ENCODE assay signal across 8 cellular contexts in the genomic region with DNA sequence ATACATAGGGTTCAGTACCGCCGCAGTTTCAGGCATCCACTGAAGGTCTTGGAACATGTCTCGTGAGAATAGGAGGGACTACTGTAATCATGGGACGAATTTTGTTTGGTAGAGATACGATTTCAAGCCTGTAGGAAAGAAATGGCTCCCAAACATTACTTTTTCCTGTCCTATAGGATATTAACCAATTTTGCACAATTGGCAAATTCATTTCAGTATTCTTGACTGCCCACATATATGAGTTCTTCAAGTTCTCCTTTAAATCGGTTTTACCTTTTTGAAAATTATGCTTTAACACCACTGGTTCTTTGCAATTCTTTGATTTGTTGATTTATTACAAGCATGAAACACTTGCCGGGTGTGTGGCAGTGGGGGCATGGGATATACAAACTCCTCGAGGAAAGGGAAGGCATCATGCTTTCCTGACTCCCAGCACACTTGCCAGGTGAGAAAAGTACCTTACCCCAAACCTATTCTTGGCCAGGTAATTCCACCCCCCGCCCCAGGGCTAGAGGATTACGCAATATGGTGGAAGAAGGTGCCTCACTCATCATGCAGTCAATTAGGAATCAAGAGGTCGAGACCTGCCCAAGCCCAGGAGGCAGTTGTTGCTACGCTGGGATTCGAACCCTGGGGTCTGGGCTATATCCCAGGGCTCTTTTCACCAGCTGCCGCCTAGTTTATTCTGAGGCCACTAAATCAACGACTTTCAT. TPM values are rescaled to one million over a fixed set of nuclear protein-coding genes. Genes with fewer than 3 reads are reported as not detected.
DNase-seq lines count a peak whose midpoint lies in the region; ATAC-seq and TF ChIP-seq lines count a peak whose summit lies in the region.

No MANE protein-coding gene starts in this region.

- H3K36me3 Mint-ChIP-seq in endodermal cell (ENCODE audit: low read depth) = peaks cover 11% of the 10 kb centered on the region

- H3K9ac ChIP-seq in SK-N-SH = peak overlapping the region; percentile 20; the same call in 1 of the 2 replicates
- H3K9ac ChIP-seq in Karpas-422 (ENCODE audit: low read length) = peak overlapping the region; percentile 81
- H3K9ac ChIP-seq in endodermal cell (ENCODE audit: extremely low read depth, low read length, poor library complexity, severe bottlenecking) = no peak overlapping the region

- H3K9me3 Mint-ChIP-seq in endodermal cell = no peaks in the 10 kb centered on the region

- H3K4me2 ChIP-seq in SK-N-SH (peak overlapping the region; percentile 99), Karpas-422 (ENCODE audit: low read depth, low read length, poor library complexity, severe bottlenecking) (peak overlapping the region; percentile 79)

- H3K36me3 ChIP-seq in SK-N-SH (replicated peaks in 1 of 2; ENCODE audit: control insufficient read depth in 1 of 2, insufficient read depth in 2 of 2, low read length in 1 of 2) = peaks cover 4 to 10% of the 10 kb centered on the region in 2 experiments
- H3K36me3 ChIP-seq in Karpas-422 (ENCODE audit: insufficient read depth, low read length) = peaks cover 11% of the 10 kb centered on the region; the same call in 1 of the 2 replicates
- H3K36me3 ChIP-seq in endodermal cell (ENCODE audit: control insufficient read depth, insufficient read depth, low read length) = peaks cover 12% of the 10 kb centered on the region
- no peaks in the 10 kb centered on the region for H3K36me3 ChIP-seq in ovary

- peaks cover 6% of the 10 kb centered on the region for H3K27me3 Mint-ChIP-seq in endodermal cell (ENCODE audit: insufficient read depth)

- peaks cover 33% of the 10 kb centered on the region for H3K79me2 ChIP-seq in SK-N-SH (ENCODE audit: insufficient read depth)
- H3K79me2 ChIP-seq in Karpas-422 (ENCODE audit: low read length) = peaks cover 37% of the 10 kb centered on the region

- peaks cover 6% of the 10 kb centered on the region for H3K4me1 Mint-ChIP-seq in endodermal cell

- H4K20me1 ChIP-seq in SK-N-SH (ENCODE audit: insufficient read depth) (no peaks in the 10 kb centered on the region), Karpas-422 (ENCODE audit: insufficient read depth, low read depth, low read length) (no peaks in the 10 kb centered on the region)

- DNase-seq in SK-N-SH = no peak
- DNase-seq in Karpas-422 = no peak
- DNase-seq in endodermal cell = no peak
- DNase-seq in ovary = peak in 1 of 5 donors; percentile 41
- DNase-seq in T1000 (lab: John Stamatoyannopoulos, UW) = no peak
- no peak for DNase-seq in amygdala (lab: John Stamatoyannopoulos, UW)
- DNase-seq in NOMO-1 treated with dmso at 0.1 percent for 144 hours (lab: John Stamatoyannopoulos, UW; ENCODE audit: unreplicated experiment) = no peak

- TF ChIP-seq EP300 in SK-N-SH (IDR thresholded peaks at IDR 0.05; ENCODE audit: borderline replicate concordance in 1 of 2, low read depth in 1 of 2, low read length in 1 of 2) (no peak), ovary (IDR thresholded peaks at IDR 0.05) (no peak)

- intact Hi-C loops in ovary (cut with DNase I) = no loop called here

- TF ChIP-seq RAD21 in SK-N-SH (IDR thresholded peaks at IDR 0.05; ENCODE audit: low read length) = no peak

- TF ChIP-seq POLR2A in ovary (IDR thresholded peaks at IDR 0.05) = no peak

- H3K9me3 ChIP-seq in SK-N-SH (no peaks in the 10 kb centered on the region), Karpas-422 (ENCODE audit: low read length) (no peaks in the 10 kb centered on the region), endodermal cell (ENCODE audit: control insufficient read depth, low read length) (no peaks in the 10 kb centered on the region), ovary (no peaks in the 10 kb centered on the region)

- H3K27ac Mint-ChIP-seq in endodermal cell = peak overlapping the region; percentile 73

- H3K4me1 ChIP-seq in SK-N-SH (ENCODE audit: control insufficient read depth in 1 of 2, insufficient read depth in 2 of 2, low read depth in 1 of 2, low read length in 1 of 2) (peaks cover 0 to 12% of the 10 kb centered on the region in 2 experiments; a peak in 1 of 4 replicates), Karpas-422 (ENCODE audit: low read length) (peaks cover 30% of the 10 kb centered on the region), endodermal cell (ENCODE audit: control insufficient read depth, insufficient read depth, low read length) (peaks cover 5% of the 10 kb centered on the region), ovary (ENCODE audit: insufficient read depth) (peaks cover 4% of the 10 kb centered on the region)

- peaks cover 6% of the 10 kb centered on the region for H3F3A ChIP-seq in SK-N-SH (replicated peaks; ENCODE audit: insufficient read depth)

- peak overlapping the region; percentile 98 for H3K4me3 Mint-ChIP-seq in endodermal cell

- H2AFZ ChIP-seq in SK-N-SH (ENCODE audit: low read depth) (peak overlapping the region; percentile 99), Karpas-422 (ENCODE audit: low read length) (peak overlapping the region; percentile 93)

- H3K27me3 ChIP-seq in SK-N-SH (ENCODE audit: insufficient read depth) (no peaks in the 10 kb centered on the region), Karpas-422 (ENCODE audit: low read length) (no peaks in the 10 kb centered on the region), endodermal cell (ENCODE audit: control insufficient read depth, insufficient read depth, low read length, poor library complexity, severe bottlenecking) (peaks cover 4% of the 10 kb centered on the region), ovary (no peaks in the 10 kb centered on the region)

- H3K9me2 ChIP-seq in SK-N-SH (no peaks in the 10 kb centered on the region), Karpas-422 (replicated peaks; ENCODE audit: insufficient read depth, low read length) (no peaks in the 10 kb centered on the region)

- H3K27ac ChIP-seq in SK-N-SH (ENCODE audit: low read depth in 2 of 2, low read length in 1 of 2) (peak overlapping the region in 1 of 2 experiments; percentile 77; a peak in 2 of 4 replicates), Karpas-422 (ENCODE audit: low read length) (no peak overlapping the region), endodermal cell (ENCODE audit: low read depth, low read length) (no peak overlapping the region), ovary (no peak overlapping the region)

- peak overlapping the region; percentile 89 to 99 for H3K4me3 ChIP-seq in SK-N-SH (ENCODE audit: low read depth in 2 of 2, low read length in 1 of 2)
- H3K4me3 ChIP-seq in Karpas-422 (ENCODE audit: low read length) = peak overlapping the region; percentile 82
- H3K4me3 ChIP-seq in endodermal cell (ENCODE audit: low read length) = peak overlapping the region; percentile 98
- H3K4me3 ChIP-seq in ovary = peak overlapping the region; percentile 85

- no peak for TF ChIP-seq CTCF in SK-N-SH (IDR thresholded peaks at IDR 0.05)
- no peak for TF ChIP-seq CTCF in endodermal cell (conservative IDR thresholded peaks at IDR 0.05)
- no peak for TF ChIP-seq CTCF in ovary (IDR thresholded peaks at IDR 0.05)

- CTCF ChIA-PET in SK-N-SH (lab: Yijun Ruan, JAX) = interaction anchor here (0.9 kb wide), 1 partner anchor 9 kb away, joined by 3 read pairs; no protein-coding TSS in a partner anchor

- ATAC-seq in SK-N-SH treated with all-trans-retinoic acid at 6 μM for 48 hours = no peak

- POLR2A ChIA-PET in SK-N-SH (lab: Yijun Ruan, JAX) = no interaction called here

- WGBS in SK-N-SH (ENCODE audit: low lambda C conversion rate) = 40% methylated on average over 15 of the region's 15 CpGs
- WGBS in endodermal cell (ENCODE audit: insufficient coverage in 1 of 2, insufficient read length in 1 of 2), 2 experiments = 65 to 77% methylated on average over 11 to 15 of the region's 15 CpGs
- WGBS in ovary, 3 donors = 46 to 54% (median 50%) methylated on average over 15 of the region's 15 CpGs

TF ChIP-seq in SK-N-SH, 30 proteins besides CTCF, POLR2A, EP300 and RAD21:
- no peak for TF ChIP-seq SIN3A (IDR thresholded peaks at IDR 0.05; ENCODE audit: borderline replicate concordance, low read depth, low read length)
- no peak for TF ChIP-seq TEAD4 (IDR thresholded peaks at IDR 0.05; ENCODE audit: borderline replicate concordance, insufficient read depth)
- TF ChIP-seq SMC3 (IDR thresholded peaks at IDR 0.05; ENCODE audit: low read depth, low read length) = no peak
- TF ChIP-seq MAX (IDR thresholded peaks at IDR 0.05; ENCODE audit: low read depth) = no peak

TF ChIP-seq in SK-N-SH treated with all-trans-retinoic acid at 6 μM for 48 hours, 23 proteins besides CTCF, POLR2A, EP300 and RAD21 (continues in another document):
- TF ChIP-seq ZC3H10 (CRISPR knock-in tag; IDR thresholded peaks at IDR 0.05) (no peak), ESRRG (CRISPR knock-in tag; IDR thresholded peaks at IDR 0.05) (no peak), RARB (CRISPR knock-in tag; IDR thresholded peaks at IDR 0.05) (no peak), OSR1 (CRISPR knock-in tag; IDR thresholded peaks at IDR 0.05) (no peak), ZNF8 (CRISPR knock-in tag; IDR thresholded peaks at IDR 0.05) (no peak), ZNF565 (CRISPR knock-in tag; conservative IDR thresholded peaks at IDR 0.05; ENCODE audit: low read depth) (no peak), ARNTL (CRISPR knock-in tag; IDR thresholded peaks at IDR 0.05; ENCODE audit: borderline replicate concordance, low read depth) (no peak), ZFP30 (CRISPR knock-in tag; IDR thresholded peaks at IDR 0.05) (no peak), BACH2 (CRISPR knock-in tag; IDR thresholded peaks at IDR 0.05; ENCODE audit: borderline replicate concordance) (no peak), SNAI2 (CRISPR knock-in tag; IDR thresholded peaks at IDR 0.05) (no peak)
- TF ChIP-seq, protein P1, sequence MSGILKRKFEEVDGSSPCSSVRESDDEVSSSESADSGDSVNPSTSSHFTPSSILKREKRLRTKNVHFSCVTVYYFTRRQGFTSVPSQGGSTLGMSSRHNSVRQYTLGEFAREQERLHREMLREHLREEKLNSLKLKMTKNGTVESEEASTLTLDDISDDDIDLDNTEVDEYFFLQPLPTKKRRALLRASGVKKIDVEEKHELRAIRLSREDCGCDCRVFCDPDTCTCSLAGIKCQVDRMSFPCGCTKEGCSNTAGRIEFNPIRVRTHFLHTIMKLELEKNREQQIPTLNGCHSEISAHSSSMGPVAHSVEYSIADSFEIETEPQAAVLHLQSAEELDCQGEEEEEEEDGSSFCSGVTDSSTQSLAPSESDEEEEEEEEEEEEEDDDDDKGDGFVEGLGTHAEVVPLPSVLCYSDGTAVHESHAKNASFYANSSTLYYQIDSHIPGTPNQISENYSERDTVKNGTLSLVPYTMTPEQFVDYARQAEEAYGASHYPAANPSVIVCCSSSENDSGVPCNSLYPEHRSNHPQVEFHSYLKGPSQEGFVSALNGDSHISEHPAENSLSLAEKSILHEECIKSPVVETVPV (CRISPR knock-in tag; IDR thresholded peaks at IDR 0.05) = no peak

RNA-seq across cellular contexts. Expression of gene LARS2, which starts 0.6 kb away (rescaled TPM):
- polyA plus RNA-seq in SK-N-SH (2012; rRNA removed) = 13.5 and 16.1 TPM in 2 replicates
- 12.8 and 12.9 TPM in 2 replicates for polyA plus RNA-seq in SK-N-SH (2012; cell fraction: cytosol; rRNA removed)
- 12.4 and 14.7 TPM in 2 replicates for polyA plus RNA-seq in SK-N-SH (2012; cell fraction: nucleus; rRNA removed)
- total RNA-seq in Karpas-422 (2014; rRNA removed; shearing (Covaris generic); ENCODE audit: low replicate concordance) = 17.7 and 19.6 TPM in 2 replicates
- total RNA-seq in endodermal cell = 10 to 100 TPM; 40.4 to 45.6 TPM
- 23.4 TPM for polyA plus RNA-seq in endodermal cell (2013, experiment 1 of 2)
- polyA plus RNA-seq in endodermal cell (2013, experiment 2 of 2) = 21.7 TPM
- 10 to 100 TPM in 6 of 7 donors, 1 to 10 TPM in 1; 6.3 to 23.0 (median 13.8) TPM for total RNA-seq in ovary
- polyA plus RNA-seq in ovary = 10 to 100 TPM in 1 of 2 donors, 1 to 10 TPM in 1; 6.6 to 25.0 TPM
